In genomic region chr16:87950765-87951549, GRCh38 we compare ENCODE assay signal across 2 cellular contexts.
A peak's percentile ranks its signal among the peaks of the same experiment; 100 is the strongest.
TF ChIP-seq lines count a peak whose summit lies in the region.

Gene BANP (plus strand): TSS chr16:87951434. CDS start chr16:87975116, 23,682 bp downstream.

TF ChIP-seq in IMR-90, 13 proteins besides CTCF, POLR2A, EP300 and RAD21:
- TF ChIP-seq, protein P1, sequence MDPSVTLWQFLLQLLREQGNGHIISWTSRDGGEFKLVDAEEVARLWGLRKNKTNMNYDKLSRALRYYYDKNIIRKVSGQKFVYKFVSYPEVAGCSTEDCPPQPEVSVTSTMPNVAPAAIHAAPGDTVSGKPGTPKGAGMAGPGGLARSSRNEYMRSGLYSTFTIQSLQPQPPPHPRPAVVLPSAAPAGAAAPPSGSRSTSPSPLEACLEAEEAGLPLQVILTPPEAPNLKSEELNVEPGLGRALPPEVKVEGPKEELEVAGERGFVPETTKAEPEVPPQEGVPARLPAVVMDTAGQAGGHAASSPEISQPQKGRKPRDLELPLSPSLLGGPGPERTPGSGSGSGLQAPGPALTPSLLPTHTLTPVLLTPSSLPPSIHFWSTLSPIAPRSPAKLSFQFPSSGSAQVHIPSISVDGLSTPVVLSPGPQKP (IDR thresholded peaks at IDR 0.05; ENCODE audit: borderline replicate concordance, low read depth, low read length): no peak
- TF ChIP-seq CEBPB (IDR thresholded peaks at IDR 0.05; ENCODE audit: low read depth, low read length): no peak
- peak; percentile 63; the same call in 1 of the 2 replicates for TF ChIP-seq MXI1 (IDR thresholded peaks at IDR 0.05; ENCODE audit: borderline replicate concordance, low read depth, low read length)
- TF ChIP-seq FOS (IDR thresholded peaks at IDR 0.05; ENCODE audit: low read depth, low read length): no peak
- TF ChIP-seq MAFK (IDR thresholded peaks at IDR 0.05; ENCODE audit: low read depth, low read length): no peak
- TF ChIP-seq SMC3 (IDR thresholded peaks at IDR 0.05; ENCODE audit: low read depth, low read length): no peak
- TF ChIP-seq, protein P2, sequence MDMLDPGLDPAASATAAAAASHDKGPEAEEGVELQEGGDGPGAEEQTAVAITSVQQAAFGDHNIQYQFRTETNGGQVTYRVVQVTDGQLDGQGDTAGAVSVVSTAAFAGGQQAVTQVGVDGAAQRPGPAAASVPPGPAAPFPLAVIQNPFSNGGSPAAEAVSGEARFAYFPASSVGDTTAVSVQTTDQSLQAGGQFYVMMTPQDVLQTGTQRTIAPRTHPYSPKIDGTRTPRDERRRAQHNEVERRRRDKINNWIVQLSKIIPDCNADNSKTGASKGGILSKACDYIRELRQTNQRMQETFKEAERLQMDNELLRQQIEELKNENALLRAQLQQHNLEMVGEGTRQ (IDR thresholded peaks at IDR 0.05; ENCODE audit: low read depth, low read length): no peak
- no peak for TF ChIP-seq CHD1 (IDR thresholded peaks at IDR 0.05; ENCODE audit: low read depth, low read length)
- TF ChIP-seq RCOR1 (IDR thresholded peaks at IDR 0.05; ENCODE audit: insufficient replicate concordance, low read length): no peak
- peak; percentile 100 for TF ChIP-seq MAZ (IDR thresholded peaks at IDR 0.05; ENCODE audit: borderline replicate concordance, low read depth, low read length)
- no peak for TF ChIP-seq RFX5 (IDR thresholded peaks at IDR 0.05; ENCODE audit: low read depth, low read length)
- no peak for TF ChIP-seq NFE2L2 (IDR thresholded peaks at IDR 0.05; ENCODE audit: low read depth, low read length)
- no peak for TF ChIP-seq BHLHE40 (IDR thresholded peaks at IDR 0.05; ENCODE audit: low read depth, low read length)

TF ChIP-seq in endothelial cell of umbilical vein, 7 proteins besides CTCF, POLR2A, EP300 and RAD21:
- no peak for TF ChIP-seq GATA2 (IDR thresholded peaks at IDR 0.05; ENCODE audit: insufficient read depth, insufficient read length, low read depth, low read length)
- TF ChIP-seq EZH2 (IDR thresholded peaks at IDR 0.05; ENCODE audit: borderline replicate concordance, low read depth, low read length, severe bottlenecking): no peak
- TF ChIP-seq POLR2AphosphoS5 (IDR thresholded peaks at IDR 0.05; ENCODE audit: insufficient read depth, low read depth, low read length): no peak
- no peak for TF ChIP-seq MYC (IDR thresholded peaks at IDR 0.05; ENCODE audit: low read depth, low read length)
- no peak for TF ChIP-seq JUN (IDR thresholded peaks at IDR 0.05; ENCODE audit: borderline replicate concordance, insufficient read depth, insufficient read length, low read depth)
- TF ChIP-seq MAX (IDR thresholded peaks at IDR 0.05; ENCODE audit: insufficient read depth, insufficient read length): no peak
